In the genomic region with DNA sequence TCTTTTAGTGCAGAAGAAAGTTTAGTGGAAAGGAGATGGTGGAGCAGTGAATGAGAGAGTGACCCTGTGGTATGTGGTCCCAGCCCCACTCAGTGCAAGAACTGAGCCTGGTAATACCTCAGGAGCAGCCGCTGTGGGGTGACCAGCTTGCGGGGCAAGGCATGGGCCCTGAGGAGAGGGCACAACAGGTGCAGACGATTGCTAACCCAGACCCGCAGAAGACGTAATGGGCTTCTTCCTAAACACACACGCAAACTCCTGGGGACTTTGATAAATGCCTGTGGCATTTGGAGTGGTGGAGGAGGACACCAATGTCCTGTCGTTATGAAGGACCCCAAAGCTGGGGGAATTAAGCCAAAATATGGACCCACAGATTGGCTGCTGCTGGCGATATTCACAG, we compare ENCODE assay signal across 17 cellular contexts.
DNase-seq lines count a peak whose midpoint lies in the region; ATAC-seq and TF ChIP-seq lines count a peak whose summit lies in the region.
"Had no signal": no experiment of that assay in that cellular context is flagged by ENCODE, and none has a peak within 500 bp of the region (broad histone marks: within the 10 kb centered on the region; RNA-seq: fewer than 3 reads in every experiment).

No MANE protein-coding gene starts in this region.

- TF ChIP-seq POLR2A in breast epithelium (IDR thresholded peaks at IDR 0.05): no peak

- H3K9me3 ChIP-seq in GM23248 (ENCODE audit: low read depth) (no peaks in the 10 kb centered on the region), breast epithelium (peaks cover 0 to 6% of the 10 kb centered on the region in 2 donors), tibial artery (no peaks in the 10 kb centered on the region)
- H3K9me3 ChIP-seq in naive thymus-derived CD4-positive, alpha-beta T cell (ENCODE audit: control insufficient read depth in 2 of 3, low read length in 3 of 3): peaks cover 0 to 8% (median 0%) of the 10 kb centered on the region in 3 experiments
- H3K9me3 ChIP-seq: MG63 had no signal

- no peak for TF ChIP-seq CTCF in breast epithelium (IDR thresholded peaks at IDR 0.05)
- TF ChIP-seq CTCF in tibial artery (IDR thresholded peaks at IDR 0.05): no peak

- in situ Hi-C loops in GM23248 (cut with MboI): loop anchor here (10.0 kb wide), 1 partner anchor 294 kb away; the partner anchor contains the start of gene ANTXR1

- H3K27me3 ChIP-seq in GM23248 (replicated peaks; ENCODE audit: insufficient read depth): no peaks in the 10 kb centered on the region
- H3K27me3 ChIP-seq in breast epithelium: no peaks in the 10 kb centered on the region
- peaks cover 0 to 7% of the 10 kb centered on the region in 2 donors for H3K27me3 ChIP-seq in naive thymus-derived CD4-positive, alpha-beta T cell (ENCODE audit: control insufficient read depth in 2 of 2, insufficient read depth in 2 of 2, low read length in 2 of 2)
- H3K27me3 ChIP-seq in tibial artery: no peaks in the 10 kb centered on the region
- H3K27me3 ChIP-seq: MG63 had no signal

- H2AFZ ChIP-seq in GM23248: no peak overlapping the region
- H2AFZ ChIP-seq: hepatocyte, parathyroid adenoma had no signal

- DNase-seq in GM23248 (no peak), breast epithelium (ENCODE audit: low spot score in 2 of 2) (no peak), tibial artery (no peak), T-helper 2 cell (no peak), NCI-H1436 treated with DMSO at 0.1 percent for 48 hours (lab: John Stamatoyannopoulos, UW) (no peak), GM03348 (ENCODE audit: low spot score) (no peak)
- DNase-seq in naive thymus-derived CD4-positive, alpha-beta T cell: no peak
- DNase-seq in T-helper 2 cell treated with Interferon-gamma antibody and Interleukin-4, amounts not matched to agents 5 μg/mL and 100 μg/mL, for 36 hours (ENCODE audit: low spot score): no peak
- DNase-seq: activated CD8-positive, alpha-beta memory T cell treated with anti-CD3 and anti-CD28 coated beads, Interleukin-2, amount 10 ng/mL, durations not matched to agents 7 days and 5 days; activated gamma-delta T cell treated with Interleukin-2 at 50 U/mL for 16 hours; anterior cingulate cortex; MG63; NCI-H187 treated with DMSO at 0.1 percent for 48 hours; NCI-H510A; stimulated activated naive B cell treated with anti-CD40 and anti-IgM and Interleukin-4, amounts not matched to agents 10 μg/mL and 1 μg/mL and 100 μg/mL, for 72 hours had no signal

- H3K9me2 ChIP-seq in GM23248 (ENCODE audit: insufficient read depth): no peaks in the 10 kb centered on the region

- H3K27ac ChIP-seq in GM23248 (peak overlapping the region; percentile 91; the same call in 1 of the 2 replicates), breast epithelium (peak overlapping the region; percentile 88 to 91), tibial artery (peak overlapping the region; percentile 88 to 92)
- H3K27ac ChIP-seq in naive thymus-derived CD4-positive, alpha-beta T cell (ENCODE audit: low read depth, low read length): no peak overlapping the region

- intact Hi-C loops in breast epithelium (cut with DNase I; ENCODE audit: low total_unique reads) (loop anchor here (10.0 kb wide), 1 partner anchor 294 kb away; the partner anchor contains the start of gene ANTXR1), tibial artery (cut with DNase I; ENCODE audit: low total_unique reads) (loop anchor here (5.0 kb wide), 1 partner anchor 366 kb away; no protein-coding TSS in a partner anchor)
- intact Hi-C loops in naive thymus-derived CD4-positive, alpha-beta T cell (cut with micrococcal nuclease): loop anchor here in 1 of 2 donors (1.0 to 5.0 kb wide), 2 partner anchors 296 to 845 kb away; partner anchors contain the start of gene ANTXR1

- peak overlapping the region in 6 of 10 donors; percentile 2 to 81 (median 54) for H3K4me3 Mint-ChIP-seq in naive thymus-derived CD4-positive, alpha-beta T cell
- H3K4me3 Mint-ChIP-seq in T-helper 2 cell treated with Interferon-gamma antibody and Interleukin-4, amounts not matched to agents 5 μg/mL and 100 μg/mL, for 36 hours: no peak overlapping the region

- peaks cover 45% of the 10 kb centered on the region for H3F3A ChIP-seq in GM23248 (ENCODE audit: insufficient read depth)

- H4K20me1 ChIP-seq in GM23248 (ENCODE audit: insufficient read depth): no peaks in the 10 kb centered on the region

- H3K36me3 Mint-ChIP-seq in naive thymus-derived CD4-positive, alpha-beta T cell: peaks cover 3 to 10% (median 7%) of the 10 kb centered on the region in 5 donors
- peaks cover 2% of the 10 kb centered on the region for H3K36me3 Mint-ChIP-seq in T-helper 2 cell treated with Interferon-gamma antibody and Interleukin-4, amounts not matched to agents 5 μg/mL and 100 μg/mL, for 36 hours (ENCODE audit: low read depth)
- H3K36me3 Mint-ChIP-seq: activated CD8-positive, alpha-beta memory T cell treated with anti-CD3 and anti-CD28 coated beads, Interleukin-2, amount 10 ng/mL, durations not matched to agents 7 days and 5 days had no signal

- no peak overlapping the region for H3K27ac Mint-ChIP-seq in naive thymus-derived CD4-positive, alpha-beta T cell
- no peak overlapping the region for H3K27ac Mint-ChIP-seq in T-helper 2 cell treated with Interferon-gamma antibody and Interleukin-4, amounts not matched to agents 5 μg/mL and 100 μg/mL, for 36 hours
- H3K27ac Mint-ChIP-seq: activated CD8-positive, alpha-beta memory T cell treated with anti-CD3 and anti-CD28 coated beads, Interleukin-2, amount 10 ng/mL, durations not matched to agents 7 days and 5 days; stimulated activated naive B cell treated with anti-CD40 and anti-IgM and Interleukin-4, amounts not matched to agents 10 μg/mL and 1 μg/mL and 100 μg/mL, for 72 hours had no signal

- H3K4me1 ChIP-seq in GM23248 (ENCODE audit: insufficient read depth): peaks cover 38% of the 10 kb centered on the region
- peaks cover 4 to 26% of the 10 kb centered on the region in 2 donors for H3K4me1 ChIP-seq in breast epithelium
- peaks cover 0 to 15% of the 10 kb centered on the region in 2 donors for H3K4me1 ChIP-seq in naive thymus-derived CD4-positive, alpha-beta T cell (ENCODE audit: control insufficient read depth in 2 of 2, insufficient read depth in 2 of 2, low read length in 2 of 2)
- peaks cover 0 to 62% (median 52%) of the 10 kb centered on the region in 4 donors for H3K4me1 ChIP-seq in tibial artery

- WGBS in GM23248 (ENCODE audit: low coverage in 1 of 2, low lambda C conversion rate in 2 of 2, missing lambda C conversion rate in 2 of 2), 2 experiments: 96 to 97% methylated on average over 8 of the region's 8 CpGs

- H3K36me3 ChIP-seq in GM23248 (ENCODE audit: low read depth) (no peaks in the 10 kb centered on the region), breast epithelium (no peaks in the 10 kb centered on the region), tibial artery (no peaks in the 10 kb centered on the region)
- H3K36me3 ChIP-seq in naive thymus-derived CD4-positive, alpha-beta T cell (ENCODE audit: control insufficient read depth in 2 of 3, insufficient read depth in 3 of 3, low read length in 3 of 3): no peaks in the 10 kb centered on the region
- H3K36me3 ChIP-seq: MG63 had no signal

- peaks cover 2 to 16% (median 7%) of the 10 kb centered on the region in 11 donors for H3K9me3 Mint-ChIP-seq in naive thymus-derived CD4-positive, alpha-beta T cell
- H3K9me3 Mint-ChIP-seq in T-helper 2 cell treated with Interferon-gamma antibody and Interleukin-4, amounts not matched to agents 5 μg/mL and 100 μg/mL, for 36 hours: peaks cover 9% of the 10 kb centered on the region

- no peak overlapping the region for H3K4me2 ChIP-seq in GM23248 (ENCODE audit: unreplicated experiment)

- no peak for ATAC-seq in naive thymus-derived CD4-positive, alpha-beta T cell
- ATAC-seq: activated CD8-positive, alpha-beta memory T cell treated with anti-CD3 and anti-CD28 coated beads, Interleukin-2, amount 10 ng/mL, durations not matched to agents 7 days and 5 days; stimulated activated naive B cell treated with anti-CD40 and anti-IgM and Interleukin-4, amounts not matched to agents 10 μg/mL and 1 μg/mL and 100 μg/mL, for 72 hours had no signal

- H3K4me1 Mint-ChIP-seq in naive thymus-derived CD4-positive, alpha-beta T cell: peaks cover 7 to 24% (median 17%) of the 10 kb centered on the region in 7 donors
- peaks cover 11% of the 10 kb centered on the region for H3K4me1 Mint-ChIP-seq in T-helper 2 cell treated with Interferon-gamma antibody and Interleukin-4, amounts not matched to agents 5 μg/mL and 100 μg/mL, for 36 hours (ENCODE audit: low read depth)

- H3K79me2 ChIP-seq in GM23248 (ENCODE audit: insufficient read depth): no peaks in the 10 kb centered on the region
- H3K79me2 ChIP-seq: hepatocyte, parathyroid adenoma had no signal

- CTCF ChIA-PET in naive thymus-derived CD4-positive, alpha-beta T cell (lab: Charles Lee): interaction anchor here (0.7 kb wide), 2 partner anchors 10 to 700 kb away, joined by 3 read pairs; no protein-coding TSS in a partner anchor

- peaks cover 12 to 50% (median 25%) of the 10 kb centered on the region in 5 donors for H3K27me3 Mint-ChIP-seq in naive thymus-derived CD4-positive, alpha-beta T cell
- H3K27me3 Mint-ChIP-seq in T-helper 2 cell treated with Interferon-gamma antibody and Interleukin-4, amounts not matched to agents 5 μg/mL and 100 μg/mL, for 36 hours (ENCODE audit: low read depth): peaks cover 38% of the 10 kb centered on the region

- POLR2A ChIA-PET in naive thymus-derived CD4-positive, alpha-beta T cell (lab: Charles Lee): no interaction called here

- no peak overlapping the region for H3K9ac ChIP-seq in GM23248
- H3K9ac ChIP-seq: parathyroid adenoma had no signal

- H3K4me3 ChIP-seq in GM23248 (no peak overlapping the region), breast epithelium (no peak overlapping the region), tibial artery (no peak overlapping the region)
- H3K4me3 ChIP-seq in naive thymus-derived CD4-positive, alpha-beta T cell (ENCODE audit: low read length): no peak overlapping the region
- H3K4me3 ChIP-seq: hepatocyte, MG63 had no signal
